Comparison of ENCODE assay signal across 17 cellular contexts in the genomic region with DNA sequence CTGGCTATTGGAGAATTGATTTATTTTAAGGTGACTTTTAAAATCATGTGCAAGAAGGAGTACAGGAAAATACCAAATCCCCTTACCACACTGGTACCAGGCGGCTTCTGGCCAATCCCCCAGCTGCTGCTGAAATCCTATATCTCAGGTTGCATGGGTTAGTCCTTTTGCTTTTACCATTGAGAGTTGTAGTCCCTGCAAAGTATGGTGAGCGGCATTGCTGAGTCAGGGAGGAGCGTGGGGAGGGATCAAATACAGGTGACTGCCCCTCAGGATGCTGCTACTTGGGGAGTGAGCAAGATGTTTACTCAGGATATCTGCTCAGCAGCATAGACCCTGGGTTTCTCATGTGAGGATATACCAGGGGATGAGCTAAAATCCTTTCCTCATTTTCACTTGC.
DNase-seq lines count a peak whose midpoint lies in the region; ATAC-seq and TF ChIP-seq lines count a peak whose summit lies in the region.
"Had no signal": no experiment of that assay in that cellular context is flagged by ENCODE, and none has a peak within 500 bp of the region (broad histone marks: within the 10 kb centered on the region; RNA-seq: fewer than 3 reads in every experiment).

No MANE protein-coding gene starts in this region.

- H3K27ac ChIP-seq in GM23338 (ENCODE audit: low read depth) = no peak overlapping the region
- H3K27ac ChIP-seq in H9 (ENCODE audit: insufficient read length, low read depth, low read length) = no peak overlapping the region
- no peak overlapping the region for H3K27ac ChIP-seq in iPS DF 6.9 (ENCODE audit: low read length)
- no peak overlapping the region for H3K27ac ChIP-seq in mesendoderm (ENCODE audit: low read depth, low read length)
- H3K27ac ChIP-seq in suprapubic skin = no peak overlapping the region
- H3K27ac ChIP-seq: BLaER1 treated with 17β-estradiol and CSF1 and Interleukin-3, amounts not matched to agents 10 nM and 100 nM had no signal

- H3K79me2 ChIP-seq in GM23338 (replicated peaks; ENCODE audit: insufficient read depth) = no peaks in the 10 kb centered on the region
- H3K79me2 ChIP-seq in H9 (ENCODE audit: insufficient read depth, low read length) = no peaks in the 10 kb centered on the region
- H3K79me2 ChIP-seq in mesendoderm (ENCODE audit: control insufficient read depth, insufficient read depth, low read length) = no peaks in the 10 kb centered on the region

- H2BK20ac ChIP-seq in H9 (ENCODE audit: low read depth, low read length, poor library complexity, severe bottlenecking) = no peak overlapping the region

- DNase-seq in GM23338 (ENCODE audit: low spot score) (peak; percentile 34), H9 (peak; percentile 38), iPS DF 6.9 (ENCODE audit: low read depth, low spot score) (peak; percentile 5), mesendoderm (peak; percentile 21), NCI-H510A treated with DMSO at 0.1 percent for 48 hours (lab: John Stamatoyannopoulos, UW) (no peak), suprapubic skin (ENCODE audit: low spot score in 2 of 2) (no peak)
- DNase-seq: Calu3; CD8-positive, alpha-beta T cell; DMS 273 treated with DMSO at 0.1 percent for 48 hours; DMS53; DND-41; EL had no signal

- H2AK5ac ChIP-seq in H9 (ENCODE audit: insufficient read length, low read length) = no peak overlapping the region
- no peak overlapping the region for H2AK5ac ChIP-seq in mesendoderm (ENCODE audit: low read length)

- H3K36me3 Mint-ChIP-seq in GM23338 (ENCODE audit: low read depth) (no peaks in the 10 kb centered on the region), H9 (ENCODE audit: insufficient read depth in 1 of 3, low read depth in 3 of 3) (peaks cover 0 to 14% (median 3%) of the 10 kb centered on the region in 3 experiments; a peak in 5 of 7 replicates)
- H3K36me3 Mint-ChIP-seq: CD8-positive, alpha-beta T cell; IgD-negative memory B cell had no signal

- H3K9ac ChIP-seq in H9 (ENCODE audit: extremely low read depth, insufficient read length, low read length) (no peak overlapping the region), mesendoderm (ENCODE audit: low read length) (no peak overlapping the region)
- H3K9ac ChIP-seq: BLaER1 treated with 17β-estradiol and CSF1 and Interleukin-3, amounts not matched to agents 10 nM and 100 nM had no signal

- no peak overlapping the region for H4K5ac ChIP-seq in H9 (ENCODE audit: insufficient read length, low read depth, low read length)
- no peak overlapping the region for H4K5ac ChIP-seq in mesendoderm (ENCODE audit: low read length)

- H2BK120ac ChIP-seq in H9 (ENCODE audit: low read depth, low read length, poor library complexity, severe bottlenecking) = no peak overlapping the region
- H2BK120ac ChIP-seq in mesendoderm (ENCODE audit: low read depth, low read length) = no peak overlapping the region

- H3K27ac Mint-ChIP-seq in GM23338 (no peak overlapping the region), H9 (no peak overlapping the region)
- H3K27ac Mint-ChIP-seq: B cell; CD8-positive, alpha-beta T cell; IgD-negative memory B cell had no signal

- no peak overlapping the region for H3K4ac ChIP-seq in H9 (ENCODE audit: low read depth, low read length)
- no peak overlapping the region for H3K4ac ChIP-seq in mesendoderm (ENCODE audit: low read depth, low read length)

- H3K9me2 ChIP-seq in GM23338 (ENCODE audit: insufficient read depth) = peaks cover 8% of the 10 kb centered on the region; the same call in 1 of the 2 replicates

- H3K79me1 ChIP-seq in H9 (ENCODE audit: insufficient read depth, low read depth, low read length, poor library complexity, severe bottlenecking) (no peaks in the 10 kb centered on the region), mesendoderm (ENCODE audit: low read length) (no peaks in the 10 kb centered on the region)

- TF ChIP-seq CTCF in GM23338 (conservative IDR thresholded peaks at IDR 0.05; ENCODE audit: low read depth in 2 of 2) (no peak), H9 (conservative IDR thresholded peaks at IDR 0.05) (no peak), suprapubic skin (IDR thresholded peaks at IDR 0.05) (no peak)

- peaks cover 3% of the 10 kb centered on the region; the same call in 1 of the 3 replicates for H3K9me3 Mint-ChIP-seq in GM23338
- peaks cover 10 to 11% of the 10 kb centered on the region in 2 experiments; a peak in 4 of 5 replicates for H3K9me3 Mint-ChIP-seq in H9

- H3K14ac ChIP-seq in H9 (ENCODE audit: insufficient read depth, low read length) = no peak overlapping the region

- H2BK15ac ChIP-seq in H9 (ENCODE audit: low read depth, low read length) = no peak overlapping the region
- no peak overlapping the region for H2BK15ac ChIP-seq in mesendoderm (replicated peaks; ENCODE audit: low read depth)

- no peak overlapping the region for H3T11ph ChIP-seq in H9 (ENCODE audit: low read length)

- H4K91ac ChIP-seq in H9 (ENCODE audit: insufficient read length, low read depth, low read length) = no peak overlapping the region

- no peak overlapping the region for H3K4me3 ChIP-seq in GM23338
- no peak overlapping the region for H3K4me3 ChIP-seq in iPS DF 6.9 (ENCODE audit: low read length)
- no peak overlapping the region for H3K4me3 ChIP-seq in mesendoderm (ENCODE audit: low read length)
- no peak overlapping the region for H3K4me3 ChIP-seq in suprapubic skin
- H3K4me3 ChIP-seq: BLaER1 treated with 17β-estradiol and CSF1 and Interleukin-3, amounts not matched to agents 10 nM and 100 nM; GM12878 had no signal

- H3K18ac ChIP-seq in H9 (ENCODE audit: insufficient read length, low read depth, low read length) (no peak overlapping the region), mesendoderm (ENCODE audit: low read length) (no peak overlapping the region)

- TF ChIP-seq EP300 in suprapubic skin (IDR thresholded peaks at IDR 0.05) = no peak

- H3K36me3 ChIP-seq in GM23338 (ENCODE audit: insufficient read depth) (no peaks in the 10 kb centered on the region), iPS DF 6.9 (ENCODE audit: control insufficient read depth, insufficient read depth, low read length) (no peaks in the 10 kb centered on the region), mesendoderm (ENCODE audit: control insufficient read depth, insufficient read depth, low read length) (no peaks in the 10 kb centered on the region), suprapubic skin (no peaks in the 10 kb centered on the region)
- H3K36me3 ChIP-seq: BLaER1 treated with 17β-estradiol and CSF1 and Interleukin-3, amounts not matched to agents 10 nM and 100 nM had no signal

- H3K4me2 ChIP-seq in GM23338 (no peak overlapping the region), H9 (ENCODE audit: insufficient read depth, insufficient read length, low read length) (no peak overlapping the region), mesendoderm (ENCODE audit: low read length) (no peak overlapping the region)
- H3K4me2 ChIP-seq: BLaER1 treated with 17β-estradiol and CSF1 and Interleukin-3, amounts not matched to agents 10 nM and 100 nM had no signal

- H3K4me1 ChIP-seq in GM23338 (ENCODE audit: insufficient read depth) (no peaks in the 10 kb centered on the region), H9 (ENCODE audit: insufficient read depth, low read length) (no peaks in the 10 kb centered on the region), iPS DF 6.9 (ENCODE audit: control insufficient read depth, insufficient read depth, low read length) (0 out of 2 replicates have a peak, but pooled peaks cover 2% of the 10 kb centered on the region), mesendoderm (ENCODE audit: control insufficient read depth, low read depth, low read length) (no peaks in the 10 kb centered on the region), suprapubic skin (no peaks in the 10 kb centered on the region)
- H3K4me1 ChIP-seq: BLaER1 treated with 17β-estradiol and CSF1 and Interleukin-3, amounts not matched to agents 10 nM and 100 nM had no signal

- H3K4me3 Mint-ChIP-seq in GM23338 (no peak overlapping the region), H9 (no peak overlapping the region)
- H3K4me3 Mint-ChIP-seq: B cell; CD8-positive, alpha-beta T cell; IgD-negative memory B cell had no signal

- H3K9me3 ChIP-seq in H9 (ENCODE audit: control insufficient read depth, low read depth, low read length) = no peaks in the 10 kb centered on the region
- no peaks in the 10 kb centered on the region for H3K9me3 ChIP-seq in iPS DF 6.9 (ENCODE audit: control insufficient read depth, insufficient read depth, low read length)
- H3K9me3 ChIP-seq in suprapubic skin = peaks cover 6% of the 10 kb centered on the region

- no peak overlapping the region for H3K56ac ChIP-seq in H9 (ENCODE audit: insufficient read length, low read depth, low read length)
- H3K56ac ChIP-seq in mesendoderm (ENCODE audit: low read length) = no peak overlapping the region

- WGBS in H9 (ENCODE audit: extremely low coverage, insufficient read length, low lambda C conversion rate) = no CpG with 5 or more reads among the region's 3 CpGs
- no CpG with 5 or more reads among the region's 3 CpGs for WGBS in iPS DF 6.9 (ENCODE audit: insufficient coverage, insufficient read length)
- no CpG with 5 or more reads among the region's 3 CpGs for WGBS in mesendoderm (ENCODE audit: extremely low coverage, insufficient coverage, low lambda C conversion rate)
- WGBS in suprapubic skin = 63% methylated on average over 3 of the region's 3 CpGs

- H2BK12ac ChIP-seq in H9 (ENCODE audit: insufficient read length, low read depth, low read length) = no peak overlapping the region

- H3K23me2 ChIP-seq in H9 (ENCODE audit: insufficient read length, low read depth, low read length, poor library complexity, severe bottlenecking) = no peaks in the 10 kb centered on the region

- TF ChIP-seq POLR2A in suprapubic skin (IDR thresholded peaks at IDR 0.05) = no peak

- H3K4me1 Mint-ChIP-seq in GM23338 (peaks cover 6% of the 10 kb centered on the region; the same call in 2 of the 3 replicates), H9 (peaks cover 0 to 11% of the 10 kb centered on the region in 2 experiments; a peak in 2 of 4 replicates)
- H3K4me1 Mint-ChIP-seq: B cell, IgD-negative memory B cell had no signal

- H3K23ac ChIP-seq in H9 (ENCODE audit: insufficient read length, low read depth, low read length) = no peak overlapping the region
- no peak overlapping the region for H3K23ac ChIP-seq in mesendoderm (ENCODE audit: low read length)

- no peaks in the 10 kb centered on the region for H3F3A ChIP-seq in GM23338 (replicated peaks; ENCODE audit: low read depth)

- H4K20me1 ChIP-seq in GM23338 (replicated peaks; ENCODE audit: insufficient read depth) = no peaks in the 10 kb centered on the region
- H4K20me1 ChIP-seq in H9 (ENCODE audit: control insufficient read depth, insufficient read depth, insufficient read length) = no peaks in the 10 kb centered on the region
- H4K20me1 ChIP-seq: BLaER1 treated with 17β-estradiol and CSF1 and Interleukin-3, amounts not matched to agents 10 nM and 100 nM had no signal

- no peak overlapping the region for H2BK5ac ChIP-seq in H9 (ENCODE audit: insufficient read length, low read length)
- H2BK5ac ChIP-seq in mesendoderm (ENCODE audit: low read length) = no peak overlapping the region

- no peaks in the 10 kb centered on the region for H3K27me3 ChIP-seq in GM23338 (ENCODE audit: insufficient read depth)
- no peaks in the 10 kb centered on the region for H3K27me3 ChIP-seq in H9 (ENCODE audit: insufficient read depth, low read length)
- H3K27me3 ChIP-seq in iPS DF 6.9 (ENCODE audit: control insufficient read depth, insufficient read depth, low read length) = no peaks in the 10 kb centered on the region
- no peaks in the 10 kb centered on the region for H3K27me3 ChIP-seq in mesendoderm (ENCODE audit: insufficient read depth, low read length, poor library complexity)
- H3K27me3 ChIP-seq in suprapubic skin = no peaks in the 10 kb centered on the region
- H3K27me3 ChIP-seq: BLaER1 treated with 17β-estradiol and CSF1 and Interleukin-3, amounts not matched to agents 10 nM and 100 nM had no signal

- H4K8ac ChIP-seq in H9 (replicated peaks; ENCODE audit: insufficient read length, low read depth, low read length) = no peak overlapping the region
- no peak overlapping the region for H4K8ac ChIP-seq in mesendoderm (ENCODE audit: low read depth, low read length)

- peaks cover 1% of the 10 kb centered on the region for H3K27me3 Mint-ChIP-seq in GM23338 (ENCODE audit: insufficient read depth, low read depth, poor library complexity)
- H3K27me3 Mint-ChIP-seq in H9 (ENCODE audit: low read depth) = no peaks in the 10 kb centered on the region
- H3K27me3 Mint-ChIP-seq: B cell had no signal

- peak; percentile 74 for ATAC-seq in GM23338
- ATAC-seq: CD8-positive, alpha-beta T cell; GM12878; HepG2 had no signal

- H2AFZ ChIP-seq in GM23338 (peak overlapping the region; percentile 45; the same call in 1 of the 2 replicates), H9 (ENCODE audit: low read length) (no peak overlapping the region)

Comparison
In these comparisons a context has a peak if more than half of its experiments do, and no peak if none do; other contexts are left out.
1. DNase-seq: peak in GM23338 (single experiment), H9 (single experiment), iPS DF 6.9 (single experiment) and mesendoderm (single experiment); none in NCI-H510A treated with DMSO at 0.1 percent for 48 hours (single experiment) and suprapubic skin (0 of 2).